1 cellular context compared by ENCODE assay signal in genomic region chr15:35166730-35167359, GRCh38.
TF ChIP-seq lines count a peak whose summit lies in the region.

No MANE protein-coding gene starts in this region.

TF ChIP-seq in K562, 482 proteins besides CTCF, POLR2A, EP300 and RAD21 (continued from another document and continues in another):
- TF ChIP-seq ZBTB40 (IDR thresholded peaks at IDR 0.05) = peak; percentile 53
- TF ChIP-seq ZBTB40 (CRISPR knock-in tag; IDR thresholded peaks at IDR 0.05) = no peak
- TF ChIP-seq USF2 (CRISPR knock-in tag; IDR thresholded peaks at IDR 0.05) = no peak
- TF ChIP-seq ZKSCAN8 (CRISPR knock-in tag; IDR thresholded peaks at IDR 0.05) = 0 out of 2 replicates have a peak, but pooled peaks have one; percentile 48
- no peak for TF ChIP-seq ASH1L (IDR thresholded peaks at IDR 0.05; ENCODE audit: borderline replicate concordance, low read depth, partially characterized antibody)
- TF ChIP-seq HMGN3 (IDR thresholded peaks at IDR 0.05; ENCODE audit: borderline replicate concordance, extremely low read depth, insufficient read length, low read depth, low read length) = no peak
- peak; percentile 32; the same call in 1 of the 2 replicates for TF ChIP-seq ZNF239 (CRISPR knock-in tag; IDR thresholded peaks at IDR 0.05)
- TF ChIP-seq BRF1 (IDR thresholded peaks at IDR 0.05; ENCODE audit: borderline replicate concordance, extremely low read depth, insufficient read length) = no peak
- TF ChIP-seq TAL1 (IDR thresholded peaks at IDR 0.05) = peak; percentile 98
- TF ChIP-seq ZNF584 (CRISPR knock-in tag; IDR thresholded peaks at IDR 0.05; ENCODE audit: low read depth) = peak; percentile 83; the same call in 1 of the 2 replicates
- TF ChIP-seq MLLT1 (IDR thresholded peaks at IDR 0.05) = peak in 1 of 2 experiments; percentile 51; a peak in 1 of 4 replicates
- TF ChIP-seq E2F1 (CRISPR knock-in tag; IDR thresholded peaks at IDR 0.05) = no peak
- peak; percentile 47; the same call in 1 of the 2 replicates for TF ChIP-seq SUPT5H (IDR thresholded peaks at IDR 0.05)
- peak; percentile 78; the same call in 1 of the 2 replicates for TF ChIP-seq ARID3A (IDR thresholded peaks at IDR 0.05; ENCODE audit: borderline replicate concordance, low read depth, low read length)
- peak; percentile 26; the same call in 1 of the 2 replicates for TF ChIP-seq BHLHE40 (IDR thresholded peaks at IDR 0.05; ENCODE audit: low read length)
- 0 out of 2 replicates have a peak, but pooled peaks have one; percentile 30 for TF ChIP-seq POLR2G (IDR thresholded peaks at IDR 0.05; ENCODE audit: low read depth, low read length)
- peak in 1 of 2 experiments; percentile 68; a peak in 2 of 4 replicates for TF ChIP-seq ARNT (IDR thresholded peaks at IDR 0.05)
- peak; percentile 82 for TF ChIP-seq JUND (IDR thresholded peaks at IDR 0.05; ENCODE audit: borderline replicate concordance, low read depth, low read length)
- peak; percentile 77; the same call in 2 of the 3 replicates for TF ChIP-seq JUND (tag; IDR thresholded peaks at IDR 0.05; ENCODE audit: borderline replicate concordance, low read depth, low read length)
- TF ChIP-seq MAFF (IDR thresholded peaks at IDR 0.05; ENCODE audit: low read length) = peak; percentile 77
- TF ChIP-seq RUNX1 (IDR thresholded peaks at IDR 0.05; ENCODE audit: low read depth) = no peak
- TF ChIP-seq HLTF (IDR thresholded peaks at IDR 0.05) = 0 out of 2 replicates have a peak, but pooled peaks have one; percentile 13
- TF ChIP-seq CBFA2T3 (IDR thresholded peaks at IDR 0.05) = peak; percentile 99
- TF ChIP-seq CREB5 (CRISPR knock-in tag; IDR thresholded peaks at IDR 0.05) = no peak
- TF ChIP-seq POLR2AphosphoS5 (IDR thresholded peaks at IDR 0.05; ENCODE audit: control insufficient read depth, insufficient read depth, low read depth, low read length) = peak; percentile 97
- peak; percentile 95 for TF ChIP-seq STAT5A (IDR thresholded peaks at IDR 0.05; ENCODE audit: borderline replicate concordance, low read length)
- TF ChIP-seq MNT (conservative IDR thresholded peaks at IDR 0.05) = peak; percentile 21 to 58; a peak in 2 of 4 replicates
- TF ChIP-seq CBFA2T2 (conservative IDR thresholded peaks at IDR 0.05) = peak; percentile 98
- TF ChIP-seq CSDE1 (IDR thresholded peaks at IDR 0.05) = no peak
- peak; percentile 7; the same call in 1 of the 2 replicates for TF ChIP-seq DEAF1 (CRISPR knock-in tag; IDR thresholded peaks at IDR 0.05)
- TF ChIP-seq MTA2 (IDR thresholded peaks at IDR 0.05; ENCODE audit: low read depth) = peak; percentile 97
- TF ChIP-seq SPI1 (IDR thresholded peaks at IDR 0.05; ENCODE audit: borderline replicate concordance, low read depth, low read length) = 0 out of 2 replicates have a peak, but pooled peaks have one; percentile 51
- TF ChIP-seq ETV1 (tag; conservative IDR thresholded peaks at IDR 0.05; ENCODE audit: low read depth) = peak; percentile 92
- peak; percentile 67 for TF ChIP-seq MBD2 (IDR thresholded peaks at IDR 0.05; ENCODE audit: borderline replicate concordance, low read depth)
- no peak for TF ChIP-seq POLR3A (IDR thresholded peaks at IDR 0.05; ENCODE audit: borderline replicate concordance, extremely low read depth, insufficient read depth, insufficient read length)
- peak; percentile 74 for TF ChIP-seq HDAC3 (IDR thresholded peaks at IDR 0.05; ENCODE audit: borderline replicate concordance, partially characterized antibody)
- peak; percentile 44; the same call in 1 of the 2 replicates for TF ChIP-seq KHSRP (IDR thresholded peaks at IDR 0.05)
